Comparison of ENCODE assay signal across 30 cellular contexts in genomic region chr1:143652744-143653143, GRCh38.
"Had no signal": no experiment of that assay in that cellular context is flagged by ENCODE, and none has a peak within 500 bp of the region (broad histone marks: within the 10 kb centered on the region; RNA-seq: fewer than 3 reads in every experiment).

No MANE protein-coding gene starts in this region.

- H3K27ac Mint-ChIP-seq: naive thymus-derived CD8-positive, alpha-beta T cell; nephron; stimulated activated naive CD8-positive, alpha-beta T cell treated with anti-CD3 and anti-CD28 coated beads, Interleukin-15, Interleukin-2, amounts not matched to agents 100 ng/mL and 50 ng/mL, for 24 hours had no signal

- H3K4me3 Mint-ChIP-seq: naive thymus-derived CD8-positive, alpha-beta T cell; nephron; neural crest cell; stimulated activated naive CD8-positive, alpha-beta T cell treated with anti-CD3 and anti-CD28 coated beads, Interleukin-15, Interleukin-2, amounts not matched to agents 100 ng/mL and 50 ng/mL, for 24 hours had no signal

- H3K27ac ChIP-seq: left lung, lower lobe of right lung, pancreas, prostate gland, skin epidermis, suprapubic skin, thoracic aorta, tibial artery, upper lobe of right lung had no signal

- H3K4me1 ChIP-seq: left lung, lower lobe of right lung, pancreas, prostate gland, suprapubic skin, tibial artery, upper lobe of right lung had no signal

- ATAC-seq: left colon; left lung; lower lobe of right lung; naive thymus-derived CD8-positive, alpha-beta T cell; pancreas; right cardiac atrium; sciatic nerve; upper lobe of right lung had no signal

- H3K36me3 ChIP-seq: left lung, lower lobe of right lung, pancreas, prostate gland, suprapubic skin, thoracic aorta, tibial artery, upper lobe of right lung had no signal

- H3K4me3 ChIP-seq: left lung, lower lobe of right lung, pancreas, prostate gland, skin epidermis, suprapubic skin, thoracic aorta, tibial artery, upper lobe of right lung had no signal

- DNase-seq: hypothalamus; islet precursor cell; kidney glomerular epithelial cell; left colon; left lung; lower lobe of right lung; mammary epithelial cell; mesenchymal stem cell; naive thymus-derived CD8-positive, alpha-beta T cell; nucleus accumbens; pancreas; posterior cingulate gyrus; retina; right cardiac atrium; stimulated activated CD4-positive, alpha-beta T cell treated with anti-CD3 and anti-CD28 coated beads, Interleukin-12 subunit alpha, Interleukin-12 subunit beta, amount 100 ng/mL, for 4 hours; stimulated activated CD4-positive, alpha-beta T cell treated with anti-CD3 and anti-CD28 coated beads, Interleukin-15, amount 100 ng/mL, for 24 hours; stimulated activated CD4-positive, alpha-beta T cell treated with anti-CD3 and anti-CD28 coated beads, Interleukin-2, amount 100 ng/mL, for 24 hours; stimulated activated CD4-positive, alpha-beta T cell treated with anti-CD3 and anti-CD28 coated beads, Interleukin-4, amount 100 ng/mL, for 1 hour; stimulated activated naive CD4-positive, alpha-beta T cell; tibial artery; trophoblast cell; upper lobe of right lung had no signal

- H3K9me3 ChIP-seq: left lung, lower lobe of right lung, pancreas, prostate gland, suprapubic skin, thoracic aorta, tibial artery, upper lobe of right lung had no signal

- H3K4me1 Mint-ChIP-seq: nephron, neural crest cell had no signal
